8 cellular contexts compared by ENCODE assay signal in genomic region chr7:97835296-97836138, GRCh38. TPM values are rescaled to one million over a fixed set of nuclear protein-coding genes. Genes with fewer than 3 reads are reported as not detected.
DNase-seq lines count a peak whose midpoint lies in the region; ATAC-seq and TF ChIP-seq lines count a peak whose summit lies in the region.

No MANE protein-coding gene starts in this region.

- H3K79me2 ChIP-seq in osteoblast (ENCODE audit: insufficient read depth, low read length), result no peaks in the 10 kb centered on the region

- H3K27ac Mint-ChIP-seq in activated T-helper 1 cell treated with anti-CD3 and anti-CD28 coated beads, Interleukin-12 subunit alpha, Interleukin-12 subunit beta, Interleukin-2, Interleukin-4 antibody, amounts not matched to agents 30 ng/mL and 10 ng/mL and 1 ng/mL, durations not matched to agents 14 hours and 24 hours and 36 hours, result no peak overlapping the region

- H3K4me2 ChIP-seq in osteoblast (ENCODE audit: insufficient read depth, low read length), result peak overlapping the region; percentile 43

- intact Hi-C loops in activated T-helper 1 cell treated with anti-CD3 and anti-CD28 coated beads, Interleukin-12 subunit alpha, Interleukin-12 subunit beta, Interleukin-2, Interleukin-4 antibody, amounts not matched to agents 30 ng/mL and 10 ng/mL and 1 ng/mL, durations not matched to agents 14 hours and 24 hours and 36 hours (cut with micrococcal nuclease), result loop anchor here (1.0 kb wide), 2 partner anchors 731 to 1919 kb away; no protein-coding TSS in a partner anchor

- H3K9me3 ChIP-seq in Peyer's patch (no peaks in the 10 kb centered on the region), osteoblast (ENCODE audit: low read depth, low read length) (no peaks in the 10 kb centered on the region), upper lobe of left lung (no peaks in the 10 kb centered on the region)

- TF ChIP-seq CTCF in Peyer's patch (IDR thresholded peaks at IDR 0.05), result peak in 4 of 6 experiments; percentile 61 to 64 (median 62)
- TF ChIP-seq CTCF in fibroblast of villous mesenchyme (IDR thresholded peaks at IDR 0.05; ENCODE audit: insufficient read depth, low read depth, low read length), result peak; percentile 64
- TF ChIP-seq CTCF in osteoblast (IDR thresholded peaks at IDR 0.05; ENCODE audit: extremely low read depth, low read depth, low read length), result peak; percentile 73
- peak in 5 of 6 experiments; percentile 39 to 56 (median 46) for TF ChIP-seq CTCF in upper lobe of left lung (IDR thresholded peaks at IDR 0.05)

- H3K4me3 ChIP-seq in Peyer's patch (no peak overlapping the region), fibroblast of villous mesenchyme (ENCODE audit: low read depth, low read length) (no peak overlapping the region), osteoblast (ENCODE audit: insufficient read depth, low read length) (no peak overlapping the region), upper lobe of left lung (no peak overlapping the region)

- no peaks in the 10 kb centered on the region for H3K4me1 ChIP-seq in Peyer's patch
- H3K4me1 ChIP-seq in osteoblast (ENCODE audit: insufficient read depth, low read length), result no peaks in the 10 kb centered on the region
- no peaks in the 10 kb centered on the region for H3K4me1 ChIP-seq in upper lobe of left lung

- H3K4me1 Mint-ChIP-seq in activated T-helper 1 cell treated with anti-CD3 and anti-CD28 coated beads, Interleukin-12 subunit alpha, Interleukin-12 subunit beta, Interleukin-2, Interleukin-4 antibody, amounts not matched to agents 30 ng/mL and 10 ng/mL and 1 ng/mL, durations not matched to agents 14 hours and 24 hours and 36 hours (ENCODE audit: low read depth), result no peaks in the 10 kb centered on the region

- peaks cover 27% of the 10 kb centered on the region for H3K27me3 Mint-ChIP-seq in activated T-helper 1 cell treated with anti-CD3 and anti-CD28 coated beads, Interleukin-12 subunit alpha, Interleukin-12 subunit beta, Interleukin-2, Interleukin-4 antibody, amounts not matched to agents 30 ng/mL and 10 ng/mL and 1 ng/mL, durations not matched to agents 14 hours and 24 hours and 36 hours (ENCODE audit: insufficient read depth)

- no peaks in the 10 kb centered on the region for H4K20me1 ChIP-seq in osteoblast (ENCODE audit: insufficient read depth, low read length)

- in situ Hi-C loops in KBM-7 (cut with MboI; ENCODE audit: low pct_unique_long_range_greater_than_20kb, low sequenced_read_pairs), result loop anchor here (25.0 kb wide), 1 partner anchor 698 kb away; no protein-coding TSS in a partner anchor

- H3K4me3 Mint-ChIP-seq in activated T-helper 1 cell treated with anti-CD3 and anti-CD28 coated beads, Interleukin-12 subunit alpha, Interleukin-12 subunit beta, Interleukin-2, Interleukin-4 antibody, amounts not matched to agents 30 ng/mL and 10 ng/mL and 1 ng/mL, durations not matched to agents 14 hours and 24 hours and 36 hours, result no peak overlapping the region

- no peaks in the 10 kb centered on the region for H3K36me3 ChIP-seq in Peyer's patch
- no peaks in the 10 kb centered on the region for H3K36me3 ChIP-seq in osteoblast (ENCODE audit: insufficient read depth, low read length)
- H3K36me3 ChIP-seq in upper lobe of left lung, result no peaks in the 10 kb centered on the region

- no peaks in the 10 kb centered on the region for H3K36me3 Mint-ChIP-seq in activated T-helper 1 cell treated with anti-CD3 and anti-CD28 coated beads, Interleukin-12 subunit alpha, Interleukin-12 subunit beta, Interleukin-2, Interleukin-4 antibody, amounts not matched to agents 30 ng/mL and 10 ng/mL and 1 ng/mL, durations not matched to agents 14 hours and 24 hours and 36 hours (ENCODE audit: low read depth)

- H2AFZ ChIP-seq in osteoblast (ENCODE audit: low read length), result peak overlapping the region; percentile 64

- ATAC-seq in GM21390 (IDR thresholded peaks at IDR 0.05; ENCODE audit: unreplicated experiment) (peak; percentile 83), upper lobe of left lung (ENCODE audit: low FRiP score in 2 of 2) (peak in 1 of 2 donors; percentile 77)

- TF ChIP-seq POLR2A in Peyer's patch (IDR thresholded peaks at IDR 0.05), result no peak
- no peak for TF ChIP-seq POLR2A in upper lobe of left lung (IDR thresholded peaks at IDR 0.05)

- DNase-seq in DMS153 (lab: John Stamatoyannopoulos, UW) (peak; percentile 23), KBM-7 (peak; percentile 70), Peyer's patch (peak; percentile 59 to 86 (median 64)), fibroblast of villous mesenchyme (ENCODE audit: low read depth) (peak; percentile 68), osteoblast (ENCODE audit: insufficient read length, low spot score, missing footprints) (no peak), upper lobe of left lung (peak in 1 of 2 donors; percentile 58)
- DNase-seq in activated T-helper 1 cell treated with anti-CD3 and anti-CD28 coated beads, Interleukin-12 subunit alpha, Interleukin-12 subunit beta, Interleukin-2, Interleukin-4 antibody, amounts not matched to agents 30 ng/mL and 10 ng/mL and 1 ng/mL, durations not matched to agents 14 hours and 24 hours and 36 hours (ENCODE audit: low spot score), result peak; percentile 31

- H3K9me3 Mint-ChIP-seq in activated T-helper 1 cell treated with anti-CD3 and anti-CD28 coated beads, Interleukin-12 subunit alpha, Interleukin-12 subunit beta, Interleukin-2, Interleukin-4 antibody, amounts not matched to agents 30 ng/mL and 10 ng/mL and 1 ng/mL, durations not matched to agents 14 hours and 24 hours and 36 hours, result no peaks in the 10 kb centered on the region

- H3K27ac ChIP-seq in Peyer's patch (no peak overlapping the region), osteoblast (ENCODE audit: low read depth, low read length) (no peak overlapping the region), upper lobe of left lung (no peak overlapping the region)

- H3K27me3 ChIP-seq in Peyer's patch (no peaks in the 10 kb centered on the region), osteoblast (ENCODE audit: insufficient read depth, low read length) (peaks cover 4% of the 10 kb centered on the region), upper lobe of left lung (no peaks in the 10 kb centered on the region)

- 37 to 39% methylated on average over 12 of the region's 12 CpGs for WGBS in upper lobe of left lung, 2 donors

- TF ChIP-seq EP300 in upper lobe of left lung (IDR thresholded peaks at IDR 0.05), result no peak

RNA-seq across cellular contexts. Expression of gene ASNS, which starts 36.7 kb away (rescaled TPM):
- total RNA-seq in Peyer's patch (10 to 100 TPM in 2 of 4 donors, 1 to 10 TPM in 2; 3.5 to 16.5 (median 8.4) TPM), fibroblast of villous mesenchyme (60.5 and 128 TPM in 2 replicates), osteoblast (114 and 119 TPM in 2 replicates), upper lobe of left lung (10 to 100 TPM in 4 of 6 donors, 1 to 10 TPM in 2; 7.3 to 51.7 (median 10.4) TPM)
- total RNA-seq in activated T-helper 1 cell treated with anti-CD3 and anti-CD28 coated beads, Interleukin-12 subunit alpha, Interleukin-12 subunit beta, Interleukin-2, Interleukin-4 antibody, amounts not matched to agents 30 ng/mL and 10 ng/mL and 1 ng/mL, durations not matched to agents 14 hours and 24 hours and 36 hours, result 71.1 and 79.6 TPM in 2 replicates
